ENCODE assay signal across 8 cellular contexts in genomic region chrX:84187501-84188319, GRCh38. TPM values are rescaled to one million over a fixed set of nuclear protein-coding genes. Genes with fewer than 3 reads are reported as not detected.
DNase-seq lines count a peak whose midpoint lies in the region; ATAC-seq and TF ChIP-seq lines count a peak whose summit lies in the region.

Gene RPS6KA6 (minus strand): TSS chrX:84188199. CDS start chrX:84187899, 300 bp downstream.

- H3K4me1 ChIP-seq in uterus: no peaks in the 10 kb centered on the region

- CTCF ChIA-PET in activated CD4-positive, alpha-beta T cell treated with anti-CD3 and anti-CD28 coated beads for 36 hours (lab: Charles Lee): no interaction called here

- peaks cover 8% of the 10 kb centered on the region; the same call in 1 of the 2 replicates for H3K79me2 ChIP-seq in SU-DHL-6 (ENCODE audit: insufficient read depth, low read length)

- H3K4me1 Mint-ChIP-seq in activated CD4-positive, alpha-beta T cell treated with anti-CD3 and anti-CD28 coated beads for 36 hours: peaks cover 4% of the 10 kb centered on the region

- no peak within 1 kb of the TSS for H3K27ac Mint-ChIP-seq in activated CD4-positive, alpha-beta T cell treated with anti-CD3 and anti-CD28 coated beads for 36 hours

- intact Hi-C loops in activated CD4-positive, alpha-beta T cell treated with anti-CD3 and anti-CD28 coated beads for 36 hours (cut with DNase I, micrococcal nuclease): no loop called here
- intact Hi-C loops in uterus (cut with DNase I; ENCODE audit: low total_unique reads): no loop called here

- TF ChIP-seq CTCF in SU-DHL-6 (IDR thresholded peaks at IDR 0.05; ENCODE audit: insufficient read depth, low read length, poor library complexity, severe bottlenecking) (no peak), epithelial cell of proximal tubule (conservative IDR thresholded peaks at IDR 0.05; ENCODE audit: low read depth, low read length) (no peak), uterus (IDR thresholded peaks at IDR 0.05) (no peak)

- ATAC-seq in activated CD4-positive, alpha-beta T cell treated with anti-CD3 and anti-CD28 coated beads for 36 hours: no peak
- peak; percentile 47 for ATAC-seq in HG03103 (IDR thresholded peaks at IDR 0.05; ENCODE audit: low read depth, unreplicated experiment)

- POLR2A ChIA-PET in activated CD4-positive, alpha-beta T cell treated with anti-CD3 and anti-CD28 coated beads for 36 hours (lab: Charles Lee): no interaction called here

- TF ChIP-seq POLR2A in uterus (IDR thresholded peaks at IDR 0.05): no peak

- no peaks in the 10 kb centered on the region for H3K27me3 ChIP-seq in SU-DHL-6 (ENCODE audit: low read length)
- H3K27me3 ChIP-seq in uterus: no peaks in the 10 kb centered on the region

- peaks cover 28% of the 10 kb centered on the region for H3K27me3 Mint-ChIP-seq in activated CD4-positive, alpha-beta T cell treated with anti-CD3 and anti-CD28 coated beads for 36 hours

- H3K9me3 Mint-ChIP-seq in activated CD4-positive, alpha-beta T cell treated with anti-CD3 and anti-CD28 coated beads for 36 hours (ENCODE audit: low read depth): peaks cover 5% of the 10 kb centered on the region

- H4K20me1 ChIP-seq in SU-DHL-6 (ENCODE audit: low read depth, low read length): no peaks in the 10 kb centered on the region

- no peaks in the 10 kb centered on the region for H3K9me2 ChIP-seq in SU-DHL-6 (replicated peaks; ENCODE audit: insufficient read depth, low read length)

- H3F3A ChIP-seq in SU-DHL-6 (ENCODE audit: insufficient read depth): peaks cover 3% of the 10 kb centered on the region; the same call in 1 of the 2 replicates

- peak within 1 kb of the TSS; percentile 93 for H2AFZ ChIP-seq in SU-DHL-6 (ENCODE audit: low read depth, low read length, severe bottlenecking)

- H3K9me3 ChIP-seq in SU-DHL-6 (ENCODE audit: insufficient read depth, low read length) (no peaks in the 10 kb centered on the region), uterus (no peaks in the 10 kb centered on the region)

- H3K36me3 Mint-ChIP-seq in activated CD4-positive, alpha-beta T cell treated with anti-CD3 and anti-CD28 coated beads for 36 hours (ENCODE audit: low read depth): peaks cover 1% of the 10 kb centered on the region

- peak; percentile 6 for DNase-seq in activated CD4-positive, alpha-beta T cell treated with anti-CD3 and anti-CD28 coated beads for 36 hours
- no peak for DNase-seq in activated CD4-positive, alpha-beta T cell treated with anti-CD3 and anti-CD28 coated beads, Interleukin-2, amount 50 U/mL, for 4 hours
- DNase-seq in epithelial cell of proximal tubule (ENCODE audit: low read depth): no peak
- DNase-seq in myocyte (ENCODE audit: low read depth): peak; percentile 26
- DNase-seq in uterus: peak; percentile 17 to 33
- DNase-seq in SKM-1 (lab: John Stamatoyannopoulos, UW; ENCODE audit: unreplicated experiment): no peak

- peak within 1 kb of the TSS; percentile 86 for H3K4me2 ChIP-seq in SU-DHL-6 (ENCODE audit: low read depth, low read length, poor library complexity, severe bottlenecking)

- no peaks in the 10 kb centered on the region for H3K36me3 ChIP-seq in SU-DHL-6 (ENCODE audit: low read length)
- H3K36me3 ChIP-seq in uterus: no peaks in the 10 kb centered on the region

- H3K4me3 ChIP-seq in SU-DHL-6 (ENCODE audit: insufficient read depth, low read length, poor library complexity, severe bottlenecking) (peak within 1 kb of the TSS; percentile 70), epithelial cell of proximal tubule (ENCODE audit: low read depth, low read length) (peak within 1 kb of the TSS; percentile 59), uterus (peak within 1 kb of the TSS; percentile 49 to 60)

- peak within 1 kb of the TSS; percentile 68 for H3K9ac ChIP-seq in SU-DHL-6 (ENCODE audit: low read length)

- H3K27ac ChIP-seq in SU-DHL-6 (ENCODE audit: low read depth, low read length) (0 out of 2 replicates have a peak within 1 kb of the TSS, but pooled peaks have one; percentile 29), uterus (peak within 1 kb of the TSS; percentile 61 to 72)

- H3K4me3 Mint-ChIP-seq in activated CD4-positive, alpha-beta T cell treated with anti-CD3 and anti-CD28 coated beads for 36 hours: peak within 1 kb of the TSS; percentile 52

RNA-seq across cellular contexts. Expression of gene RPS6KA6, which starts in this region (rescaled TPM):
- total RNA-seq in activated CD4-positive, alpha-beta T cell treated with anti-CD3 and anti-CD28 coated beads for 36 hours: under 1 TPM; 0.09 to 0.12 TPM
- total RNA-seq in epithelial cell of proximal tubule (0.58 and 1.5 TPM in 2 replicates), myocyte (3.6 and 7.7 TPM in 2 replicates), uterus (10 to 100 TPM in 2 of 4 donors, 1 to 10 TPM in 2; 1.5 to 13.1 (median 8.4) TPM)
- 1.3 TPM for polyA plus RNA-seq in myocyte (2012)

Comparison
In these comparisons a context has a peak if more than half of its experiments do, and no peak if none do; other contexts are left out.
1. Peak in DNase-seq in activated CD4-positive, alpha-beta T cell treated with anti-CD3 and anti-CD28 coated beads for 36 hours; RNA of the gene not detected or under 1 TPM.
2. DNase-seq: peak in myocyte (single experiment) and uterus (2 of 2); none in activated CD4-positive, alpha-beta T cell treated with anti-CD3 and anti-CD28 coated beads, Interleukin-2, amount 50 U/mL, for 4 hours (0 of 2), epithelial cell of proximal tubule (single experiment) and SKM-1 (single experiment).
3. Peak in every context shown above with its lines, with median percentiles within 50 percentile points of each other: H3K4me3 ChIP-seq.